In the genomic region with DNA sequence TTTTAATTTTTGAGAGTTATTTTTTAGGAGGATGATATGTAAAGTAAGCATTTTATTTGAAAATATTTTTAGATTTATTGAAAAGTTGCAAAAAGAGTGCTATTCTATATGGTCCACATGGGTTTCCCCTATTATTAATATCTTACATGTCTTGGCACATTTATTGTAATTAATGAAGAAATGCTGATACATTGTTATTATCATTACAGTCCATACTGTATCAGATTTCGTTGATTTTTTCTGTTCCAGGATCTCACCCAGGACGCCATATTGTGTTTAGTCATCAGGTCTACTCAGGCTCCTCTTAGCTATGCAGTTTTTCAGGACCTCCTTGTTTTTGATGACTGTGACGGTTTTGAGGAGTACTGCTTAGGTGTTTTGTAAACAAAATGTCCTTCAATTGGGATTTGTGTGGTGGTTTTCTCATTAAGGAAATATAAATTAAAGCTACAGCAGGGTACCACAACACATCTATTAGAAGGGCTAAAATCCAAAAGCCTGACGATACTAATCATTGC, we compare ENCODE assay signal across 7 cellular contexts.
"Had no signal": no experiment of that assay in that cellular context is flagged by ENCODE, and none has a peak within 500 bp of the region (broad histone marks: within the 10 kb centered on the region; RNA-seq: fewer than 3 reads in every experiment).

No MANE protein-coding gene starts in this region.

- FAIRE-seq: HTR-8/SVneo had no signal

- H3K9ac ChIP-seq: GM23248, KMS-11 had no signal

- DNase-seq: GM23248, GOT3, H7, HCEC 1CT, KBM-7 had no signal

- H3K27ac ChIP-seq: GM23248, KMS-11 had no signal

- H3K4me3 ChIP-seq: GM23248 had no signal

- H3K4me2 ChIP-seq: KMS-11 had no signal

- H2AFZ ChIP-seq: GM23248 had no signal
